In the genomic region with DNA sequence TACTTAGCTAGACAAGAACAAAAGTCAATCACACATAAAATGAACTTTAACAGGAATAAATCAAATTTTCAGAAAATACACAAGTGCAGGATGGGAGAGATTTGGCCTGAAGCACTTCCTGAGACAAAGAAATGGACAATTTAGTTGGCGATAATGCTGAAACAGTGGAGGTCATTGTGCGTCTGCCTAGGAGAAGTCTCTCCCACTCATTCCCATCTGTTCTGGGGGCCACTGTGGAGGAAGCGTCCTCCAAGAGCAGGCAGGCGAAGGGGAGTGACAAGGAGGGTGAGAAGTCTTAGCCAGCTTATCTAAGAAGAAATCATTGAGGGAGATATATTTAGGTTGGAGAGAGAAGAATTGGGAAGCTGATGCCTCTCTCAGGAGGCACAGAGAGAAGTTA, we compare ENCODE assay signal across 26 cellular contexts.
"Had no signal": no experiment of that assay in that cellular context is flagged by ENCODE, and none has a peak within 500 bp of the region (broad histone marks: within the 10 kb centered on the region; RNA-seq: fewer than 3 reads in every experiment).

No MANE protein-coding gene starts in this region.

- H3K27ac ChIP-seq: colonic mucosa, epithelial cell of prostate, esophagus squamous epithelium, lower lobe of right lung, prostate gland, right atrium auricular region, suprapubic skin, thyroid gland had no signal

- H3K36me3 ChIP-seq: colonic mucosa, esophagus squamous epithelium, lower lobe of right lung, prostate gland, right atrium auricular region, suprapubic skin, thyroid gland had no signal

- H3K4me3 ChIP-seq: colonic mucosa, esophagus squamous epithelium, lower lobe of right lung, mucosa of descending colon, prostate gland, right atrium auricular region, smooth muscle cell, suprapubic skin, thyroid gland had no signal

- DNase-seq: colonic mucosa; effector CD8-positive, alpha-beta T cell; endodermal cell; esophagus squamous epithelium; hypothalamus; immature natural killer cell; islet precursor cell; left ventricle myocardium superior; lower lobe of right lung; mucosa of descending colon; naive B cell; nucleus accumbens; stimulated activated CD4-positive, alpha-beta T cell treated with anti-CD3 and anti-CD28 coated beads, Interleukin-12 subunit alpha, Interleukin-12 subunit beta, amount 100 ng/mL, for 4 hours; stimulated activated CD4-positive, alpha-beta T cell treated with anti-CD3 and anti-CD28 coated beads, Interleukin-1b, Interleukin-23, amount 100 ng/mL, for 48 hours; stimulated activated CD4-positive, alpha-beta T cell treated with anti-CD3 and anti-CD28 coated beads, Interleukin-4, amount 100 ng/mL, for 1 hour; stimulated activated CD8-positive, alpha-beta memory T cell treated with anti-CD3 and anti-CD28 coated beads, Interleukin-4, amount 100 ng/mL, for 48 hours; stimulated activated naive CD4-positive, alpha-beta T cell; stimulated activated naive CD8-positive, alpha-beta T cell treated with anti-CD3 and anti-CD28 coated beads, Interleukin-15, amount 100 ng/mL, for 72 hours; thyroid gland had no signal

- H3K4me2 ChIP-seq: smooth muscle cell had no signal

- FAIRE-seq: frontal cortex had no signal

- H3K9me3 ChIP-seq: colonic mucosa, esophagus squamous epithelium, lower lobe of right lung, mucosa of descending colon, prostate gland, right atrium auricular region, suprapubic skin, thyroid gland had no signal

- H3K27me3 ChIP-seq: colonic mucosa, right atrium auricular region, suprapubic skin, thyroid gland had no signal

- H3K4me1 ChIP-seq: colonic mucosa, esophagus squamous epithelium, lower lobe of right lung, prostate gland, right atrium auricular region, suprapubic skin, thyroid gland had no signal

- ATAC-seq: left ventricle myocardium superior; lower lobe of right lung; mucosa of descending colon; sciatic nerve; stimulated activated naive CD8-positive, alpha-beta T cell treated with anti-CD3 and anti-CD28 coated beads, Interleukin-15, amount 100 ng/mL, for 72 hours had no signal
